In genomic region chr9:36218411-36218901, GRCh38 we compare ENCODE assay signal across 1 cellular context.
TF ChIP-seq lines count a peak whose summit lies in the region.

No MANE protein-coding gene starts in this region.

TF ChIP-seq in HepG2, 621 proteins besides CTCF, POLR2A, EP300 and RAD21:
- no peak for TF ChIP-seq MLLT10 (CRISPR knock-in tag; IDR thresholded peaks at IDR 0.05)
- TF ChIP-seq FOXO1 (CRISPR knock-in tag; IDR thresholded peaks at IDR 0.05), result no peak
- no peak for TF ChIP-seq ZNF703 (CRISPR knock-in tag; IDR thresholded peaks at IDR 0.05; ENCODE audit: borderline replicate concordance)
- TF ChIP-seq CBX5 (CRISPR knock-in tag; IDR thresholded peaks at IDR 0.05; ENCODE audit: borderline replicate concordance), result no peak
- TF ChIP-seq ZNF101 (CRISPR knock-in tag; IDR thresholded peaks at IDR 0.05; ENCODE audit: borderline replicate concordance, low read depth), result no peak
- no peak for TF ChIP-seq FOXC1 (CRISPR knock-in tag; IDR thresholded peaks at IDR 0.05; ENCODE audit: borderline replicate concordance)
- no peak for TF ChIP-seq POLR2AphosphoS5 (IDR thresholded peaks at IDR 0.05; ENCODE audit: low read depth, low read length)
- no peak for TF ChIP-seq TBL1XR1 (IDR thresholded peaks at IDR 0.05; ENCODE audit: borderline replicate concordance, low read length, partially characterized antibody)
- no peak for TF ChIP-seq FOXA3 (CRISPR knock-in tag; IDR thresholded peaks at IDR 0.05)
- no peak for TF ChIP-seq HCFC1 (IDR thresholded peaks at IDR 0.05; ENCODE audit: low read depth, low read length)
- TF ChIP-seq ZBTB38 (CRISPR knock-in tag; IDR thresholded peaks at IDR 0.05), result no peak
- TF ChIP-seq ZNF879 (CRISPR knock-in tag; IDR thresholded peaks at IDR 0.05), result no peak
- no peak for TF ChIP-seq ZNF350 (CRISPR knock-in tag; IDR thresholded peaks at IDR 0.05; ENCODE audit: borderline replicate concordance, low read depth)
